ENCODE assay signal across 33 cellular contexts in genomic region chr3:76768912-76769311, GRCh38.
"Had no signal": no experiment of that assay in that cellular context is flagged by ENCODE, and none has a peak within 500 bp of the region (broad histone marks: within the 10 kb centered on the region; RNA-seq: fewer than 3 reads in every experiment).

No MANE protein-coding gene starts in this region.

- H3K4me3 ChIP-seq: adrenal gland, ascending aorta, body of pancreas, breast epithelium, cardiac muscle cell had no signal

- H3K27ac ChIP-seq: adrenal gland, ascending aorta, body of pancreas, brain microvascular endothelial cell, breast epithelium, cardiac muscle cell had no signal

- FAIRE-seq: astrocyte, bronchial epithelial cell had no signal

- ATAC-seq: activated naive CD4-positive, alpha-beta T cell treated with anti-CD3 and anti-CD28 coated beads, Interleukin-2, amount 50 U/mL, for 72 hours; activated naive CD8-positive, alpha-beta T cell treated with anti-CD3 and anti-CD28 coated beads, Interleukin-2, amount 50 U/mL, for 24 hours; activated T-cell treated with anti-CD3 and anti-CD28 coated beads, Interleukin-2, amount 50 U/mL, for 4 hours; activated T-cell treated with anti-CD3 and anti-CD28 coated beads, Interleukin-2, amount 50 U/mL, for 72 hours; activated T-helper 17 cell treated with anti-CD3 and anti-CD28 coated beads, Interleukin-2, amount 50 U/mL, for 72 hours; body of pancreas had no signal

- H3K4me1 ChIP-seq: adrenal gland, ascending aorta, breast epithelium had no signal

- H3K9me3 ChIP-seq: adrenal gland, ascending aorta, body of pancreas, breast epithelium had no signal

- H3K27me3 ChIP-seq: adrenal gland, ascending aorta, body of pancreas, brain microvascular endothelial cell, breast epithelium, cardiac muscle cell had no signal

- H3K36me3 ChIP-seq: adrenal gland, ascending aorta, brain microvascular endothelial cell, breast epithelium, cardiac muscle cell had no signal

- DNase-seq: activated effector memory CD4-positive, alpha-beta T cell treated with anti-CD3 and anti-CD28 coated beads, Interleukin-2, amount 50 U/mL, for 16 hours; activated effector memory CD4-positive, alpha-beta T cell treated with Interleukin-2 at 50 U/mL for 16 hours; activated gamma-delta T cell; activated gamma-delta T cell treated with Interleukin-2 at 50 U/mL for 16 hours; activated naive CD4-positive, alpha-beta T cell; activated naive CD4-positive, alpha-beta T cell treated with anti-CD3 and anti-CD28 coated beads for 36 hours; activated naive CD4-positive, alpha-beta T cell treated with anti-CD3 and anti-CD28 coated beads, Interleukin-2, amount 10 ng/mL, durations not matched to agents 7 days and 5 days; activated naive CD4-positive, alpha-beta T cell treated with anti-CD3 and anti-CD28 coated beads, Interleukin-2, amount 50 U/mL, for 16 hours; activated naive CD4-positive, alpha-beta T cell treated with Interleukin-2 at 50 U/mL for 16 hours; activated naive CD8-positive, alpha-beta T cell treated with anti-CD3 and anti-CD28 coated beads for 36 hours; activated naive CD8-positive, alpha-beta T cell treated with anti-CD3 and anti-CD28 coated beads, Interleukin-2, amount 10 ng/mL, durations not matched to agents 7 days and 5 days; activated naive CD8-positive, alpha-beta T cell treated with anti-CD3 and anti-CD28 coated beads, Interleukin-2, amount 50 U/mL, for 24 hours; activated T-cell treated with anti-CD3 and anti-CD28 coated beads, Interleukin-2, amount 50 U/mL, for 24 hours; activated T-cell treated with anti-CD3 and anti-CD28 coated beads, Interleukin-2, amount 50 U/mL, for 4 hours; activated T-cell treated with anti-CD3 and anti-CD28 coated beads, Interleukin-2, amount 50 U/mL, for 48 hours; activated T-cell treated with anti-CD3 and anti-CD28 coated beads, Interleukin-2, amount 50 U/mL, for 72 hours; adrenal gland; amniotic stem cell; amygdala; anterior cingulate cortex; aorta; body of pancreas; brain microvascular endothelial cell; caudate nucleus; central memory CD4-positive, alpha-beta T cell; cerebellar nuclear complex had no signal
